Comparison of ENCODE assay signal across 8 cellular contexts in genomic region chr13:46831588-46832194, GRCh38. TPM values are rescaled to one million over a fixed set of nuclear protein-coding genes. Genes with fewer than 3 reads are reported as not detected.
DNase-seq lines count a peak whose midpoint lies in the region; ATAC-seq, FAIRE-seq and TF ChIP-seq lines count a peak whose summit lies in the region.

No MANE protein-coding gene starts in this region.

- CTCF ChIA-PET in A549 (lab: Yijun Ruan, JAX), result interaction anchor here (0.5 to 2.0 kb wide), 8 partner anchors 16 to 944 kb away, joined by 3 to 5 read pairs (median 4); no protein-coding TSS in a partner anchor

- no peak for FAIRE-seq in A549 (lab: Jason Lieb, UNC)

- no peaks in the 10 kb centered on the region for H3K9me3 Mint-ChIP-seq in T-helper 2 cell treated with Interferon-gamma antibody and Interleukin-4, amounts not matched to agents 5 μg/mL and 100 μg/mL, for 36 hours
- peaks cover 6% of the 10 kb centered on the region for H3K9me3 Mint-ChIP-seq in nephron progenitor cell

- no peak for TF ChIP-seq POLR2A in A549 (IDR thresholded peaks at IDR 0.05; ENCODE audit: low read length)

- H3K9me3 ChIP-seq in A549, result no peaks in the 10 kb centered on the region

- POLR2A ChIA-PET in A549 (lab: Yijun Ruan, JAX), result no interaction called here

- peak in 1 of 2 experiments; percentile 59; a peak in 3 of 6 replicates for ATAC-seq in A549
- ATAC-seq in GM19467 (IDR thresholded peaks at IDR 0.05; ENCODE audit: unreplicated experiment), result no peak
- no peak for ATAC-seq in HG03095 (IDR thresholded peaks at IDR 0.05; ENCODE audit: unreplicated experiment)

- H3K27ac ChIP-seq in A549, result no peak overlapping the region

- TF ChIP-seq CTCF in A549 (IDR thresholded peaks at IDR 0.05) (peak; percentile 66), epithelial cell of proximal tubule (conservative IDR thresholded peaks at IDR 0.05; ENCODE audit: low read depth, low read length) (peak; percentile 79), nephron progenitor cell (IDR thresholded peaks at IDR 0.05) (peak; percentile 94)

- H3K36me3 Mint-ChIP-seq in T-helper 2 cell treated with Interferon-gamma antibody and Interleukin-4, amounts not matched to agents 5 μg/mL and 100 μg/mL, for 36 hours (ENCODE audit: low read depth), result no peaks in the 10 kb centered on the region
- no peaks in the 10 kb centered on the region for H3K36me3 Mint-ChIP-seq in nephron progenitor cell (ENCODE audit: low read depth)

- H3K27ac Mint-ChIP-seq in T-helper 2 cell treated with Interferon-gamma antibody and Interleukin-4, amounts not matched to agents 5 μg/mL and 100 μg/mL, for 36 hours, result no peak overlapping the region
- no peak overlapping the region for H3K27ac Mint-ChIP-seq in nephron progenitor cell

- no peak overlapping the region for H3K4me2 ChIP-seq in A549

- no peak for TF ChIP-seq EP300 in A549 (IDR thresholded peaks at IDR 0.05)

- H3K27me3 Mint-ChIP-seq in T-helper 2 cell treated with Interferon-gamma antibody and Interleukin-4, amounts not matched to agents 5 μg/mL and 100 μg/mL, for 36 hours (ENCODE audit: low read depth), result peaks cover 14% of the 10 kb centered on the region
- H3K27me3 Mint-ChIP-seq in nephron progenitor cell (ENCODE audit: low read depth, poor library complexity), result peaks cover 4% of the 10 kb centered on the region

- TF ChIP-seq RAD21 in A549 (conservative IDR thresholded peaks at IDR 0.05 in 1 of 2, IDR thresholded peaks at IDR 0.05 in 1 of 2), result peak; percentile 67 to 73

- no peaks in the 10 kb centered on the region for H3K4me1 ChIP-seq in A549

- peak; percentile 5 to 40 for DNase-seq in A549 (ENCODE audit: low read depth in 1 of 2, low spot score in 1 of 2)
- DNase-seq in ELR (ENCODE audit: low read depth), result peak; percentile 63
- peak; percentile 34 for DNase-seq in M059J (ENCODE audit: low read depth)
- DNase-seq in T-helper 2 cell treated with Interferon-gamma antibody and Interleukin-4, amounts not matched to agents 5 μg/mL and 100 μg/mL, for 36 hours (ENCODE audit: low spot score), result peak; percentile 10
- DNase-seq in epithelial cell of proximal tubule (ENCODE audit: low read depth), result no peak
- peak; percentile 60 for DNase-seq in nephron progenitor cell

- no peak overlapping the region for H3K4me3 ChIP-seq in A549
- no peak overlapping the region for H3K4me3 ChIP-seq in epithelial cell of proximal tubule (ENCODE audit: low read depth, low read length)

- no peak overlapping the region for H3K4me3 Mint-ChIP-seq in T-helper 2 cell treated with Interferon-gamma antibody and Interleukin-4, amounts not matched to agents 5 μg/mL and 100 μg/mL, for 36 hours
- no peak overlapping the region for H3K4me3 Mint-ChIP-seq in nephron progenitor cell

- 0% methylated on average over 5 of the region's 5 CpGs for WGBS in A549 (ENCODE audit: missing lambda C conversion rate)

- no peaks in the 10 kb centered on the region for H3K4me1 Mint-ChIP-seq in T-helper 2 cell treated with Interferon-gamma antibody and Interleukin-4, amounts not matched to agents 5 μg/mL and 100 μg/mL, for 36 hours (ENCODE audit: low read depth)
- H3K4me1 Mint-ChIP-seq in nephron progenitor cell, result no peaks in the 10 kb centered on the region

TF ChIP-seq in A549, 52 proteins besides CTCF, POLR2A, EP300 and RAD21:
- TF ChIP-seq E2F6 (IDR thresholded peaks at IDR 0.05; ENCODE audit: borderline replicate concordance, low read depth) (no peak), SMC3 (IDR thresholded peaks at IDR 0.05) (0 out of 3 replicates have a peak, but pooled peaks have one; percentile 23)

RNA-seq across cellular contexts. Expression of gene ESD, which starts 34.7 kb away (rescaled TPM):
- polyA plus RNA-seq in A549 (2011; rRNA removed) (122 and 147 TPM in 2 replicates), A549 (2017; fragmentation: RNase III; extraction: RNeasy Plus Mini Kit Qiagen cat#74134 plus additional on column Dnase treatment) (107 to 116 TPM (median 111 TPM) in 3 replicates)
- polyA plus RNA-seq in A549 (2012; cell fraction: cytosol; rRNA removed), result 36.8 and 41.6 TPM in 2 replicates
- polyA plus RNA-seq in A549 (2012; cell fraction: nucleus; rRNA removed), result 14.8 and 19.1 TPM in 2 replicates
- polyA minus RNA-seq in A549 (2011; rRNA and poly(A)+ RNA removed), result 20.6 and 22.6 TPM in 2 replicates
- 112 and 136 TPM in 2 replicates for total RNA-seq in M059J (2014; rRNA removed; shearing (Covaris generic))
- 163 TPM in 2 replicates for total RNA-seq in epithelial cell of proximal tubule
